15 cellular contexts compared by ENCODE assay signal in the genomic region with DNA sequence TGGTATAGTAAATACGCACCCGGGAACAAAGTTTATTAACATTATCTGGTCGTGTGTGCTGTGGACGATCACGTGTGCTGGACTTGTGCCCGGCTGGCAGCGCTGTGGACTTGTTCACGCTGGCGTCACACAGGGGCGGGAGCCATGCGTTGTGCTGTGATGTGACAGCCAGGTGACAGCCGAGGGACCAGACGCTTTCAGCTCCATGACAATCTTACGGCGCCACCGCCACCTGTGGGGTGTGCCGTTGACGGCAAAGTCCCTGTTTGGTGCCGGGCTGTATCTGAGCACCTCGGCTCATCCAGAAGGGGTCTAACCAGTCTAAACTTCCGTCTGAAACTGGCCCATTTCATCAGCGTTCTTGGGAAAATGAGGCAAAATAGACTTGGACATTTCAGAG. TPM values are rescaled to one million over a fixed set of nuclear protein-coding genes. Genes with fewer than 3 reads are reported as not detected.
DNase-seq lines count a peak whose midpoint lies in the region; ATAC-seq, FAIRE-seq and TF ChIP-seq lines count a peak whose summit lies in the region.
"Had no signal": no experiment of that assay in that cellular context is flagged by ENCODE, and none has a peak within 500 bp of the region (broad histone marks: within the 10 kb centered on the region; RNA-seq: fewer than 3 reads in every experiment).

No MANE protein-coding gene starts in this region.

- H2BK12ac ChIP-seq in neuronal stem cell (ENCODE audit: low read length) = peak overlapping the region; percentile 98

- no peaks in the 10 kb centered on the region for H3K79me1 ChIP-seq in neuronal stem cell (ENCODE audit: low read depth, low read length)

- peak overlapping the region in 5 of 10 donors; percentile 2 to 20 (median 10) for H3K4me3 ChIP-seq in heart right ventricle
- no peak overlapping the region for H3K4me3 ChIP-seq in neuronal stem cell (ENCODE audit: low read length in 2 of 2)
- H3K4me3 ChIP-seq: BLaER1 treated with 17β-estradiol and CSF1 and Interleukin-3, amounts not matched to agents 10 nM and 100 nM had no signal

- no peaks in the 10 kb centered on the region for H3K36me3 ChIP-seq in heart right ventricle
- H3K36me3 ChIP-seq in neuronal stem cell (replicated peaks in 1 of 2; ENCODE audit: control insufficient read depth in 2 of 2, insufficient read depth in 2 of 2, low read length in 2 of 2) = no peaks in the 10 kb centered on the region
- H3K36me3 ChIP-seq: BLaER1 treated with 17β-estradiol and CSF1 and Interleukin-3, amounts not matched to agents 10 nM and 100 nM had no signal

- H3K4me1 Mint-ChIP-seq in HFFc6 (ENCODE audit: low read depth) = peaks cover 8% of the 10 kb centered on the region
- H3K4me1 Mint-ChIP-seq: stimulated activated naive CD8-positive, alpha-beta T cell treated with anti-CD3 and anti-CD28 coated beads, Interleukin-15, amount 100 ng/mL, for 72 hours had no signal

- H2BK120ac ChIP-seq in neuronal stem cell (ENCODE audit: low read depth, low read length) = no peak overlapping the region

- ATAC-seq in heart right ventricle (peak; percentile 58 to 86 (median 74)), GM19455 (IDR thresholded peaks at IDR 0.05; ENCODE audit: unreplicated experiment) (no peak), HG03095 (IDR thresholded peaks at IDR 0.05; ENCODE audit: unreplicated experiment) (no peak)
- ATAC-seq: activated T-cell treated with anti-CD3 and anti-CD28 coated beads, Interleukin-2, amount 50 U/mL, for 4 hours; stimulated activated naive CD8-positive, alpha-beta T cell treated with anti-CD3 and anti-CD28 coated beads, Interleukin-15, amount 100 ng/mL, for 72 hours had no signal

- no peak overlapping the region for H3K4me3 Mint-ChIP-seq in HFFc6
- H3K4me3 Mint-ChIP-seq: activated T-cell treated with anti-CD3 and anti-CD28 coated beads, Interleukin-2, amount 50 U/mL, for 4 hours; immature natural killer cell; stimulated activated naive CD8-positive, alpha-beta T cell treated with anti-CD3 and anti-CD28 coated beads, Interleukin-15, amount 100 ng/mL, for 72 hours had no signal

- no peaks in the 10 kb centered on the region for H3K36me3 Mint-ChIP-seq in HFFc6 (ENCODE audit: low read depth)

- no peak for TF ChIP-seq POLR2A in H54 (IDR thresholded peaks at IDR 0.05; ENCODE audit: low read depth, low read length)

- no peak overlapping the region for H4K8ac ChIP-seq in neuronal stem cell (ENCODE audit: low read depth, low read length)

- H3K23ac ChIP-seq in neuronal stem cell (ENCODE audit: low read depth, low read length, poor library complexity) = peak overlapping the region; percentile 92

- TF ChIP-seq CTCF in D721Med (IDR thresholded peaks at IDR 0.05; ENCODE audit: insufficient read depth, missing control alignments) = peak; percentile 8
- no peak for TF ChIP-seq CTCF in heart right ventricle (IDR thresholded peaks at IDR 0.05)
- TF ChIP-seq CTCF in HFFc6 (IDR thresholded peaks at IDR 0.05) = no peak

- H3K4me2 ChIP-seq in neuronal stem cell (ENCODE audit: insufficient read depth, low read length, poor library complexity, severe bottlenecking) = no peak overlapping the region

- H3K27ac Mint-ChIP-seq in HFFc6 = no peak overlapping the region
- H3K27ac Mint-ChIP-seq: immature natural killer cell had no signal

- H3K27ac ChIP-seq in heart right ventricle (peak overlapping the region in 9 of 10 donors; percentile 12 to 81 (median 73)), neuronal stem cell (replicated peaks; ENCODE audit: low read length) (no peak overlapping the region)
- H3K27ac ChIP-seq: BLaER1 treated with 17β-estradiol and CSF1 and Interleukin-3, amounts not matched to agents 10 nM and 100 nM had no signal

- no peak overlapping the region for H3K14ac ChIP-seq in neuronal stem cell (ENCODE audit: low read length)

- 53 to 64% methylated on average over 22 of the region's 22 CpGs for WGBS in heart right ventricle, 2 donors
- whole genome bisulfite sequencing in neuronal stem cell (ENCODE audit: extremely low coverage in 2 of 2, insufficient read length in 2 of 2, insufficient replicate concordance in 1 of 2), 2 donors = no CpG with 5 or more reads among the region's 22 CpGs

- H3K4ac ChIP-seq in neuronal stem cell (ENCODE audit: low read length) = peak overlapping the region; percentile 78

- peaks cover 0 to 14% (median 0%) of the 10 kb centered on the region in 7 donors for H3K27me3 ChIP-seq in heart right ventricle
- H3K27me3 ChIP-seq in neuronal stem cell (ENCODE audit: control insufficient read depth in 3 of 3, insufficient read depth in 3 of 3, low read depth in 1 of 3, low read length in 3 of 3) = no peaks in the 10 kb centered on the region

- peak overlapping the region; percentile 82 for H2AFZ ChIP-seq in neuronal stem cell (ENCODE audit: low read length)

- peaks cover 26% of the 10 kb centered on the region for H3K27me3 Mint-ChIP-seq in HFFc6 (ENCODE audit: insufficient read depth)

- no peaks in the 10 kb centered on the region for H3K9me3 Mint-ChIP-seq in HFFc6
- H3K9me3 Mint-ChIP-seq: activated T-cell treated with anti-CD3 and anti-CD28 coated beads, Interleukin-2, amount 50 U/mL, for 4 hours; stimulated activated naive CD8-positive, alpha-beta T cell treated with anti-CD3 and anti-CD28 coated beads, Interleukin-15, amount 100 ng/mL, for 72 hours had no signal

- peak overlapping the region; percentile 63 for H3K9ac ChIP-seq in neuronal stem cell (ENCODE audit: low read depth, low read length, poor library complexity)
- H3K9ac ChIP-seq: BLaER1 treated with 17β-estradiol and CSF1 and Interleukin-3, amounts not matched to agents 10 nM and 100 nM had no signal

- FAIRE-seq in D721Med (lab: Jason Lieb, UNC) = no peak
- no peak for FAIRE-seq in H54 (lab: Jason Lieb, UNC)

- DNase-seq in D721Med (ENCODE audit: insufficient read length, low spot score) = no peak
- peak; percentile 73 for DNase-seq in NCI-H748 treated with DMSO at 0.1 percent for 48 hours (lab: John Stamatoyannopoulos, UW)
- peak; percentile 34 to 74 for DNase-seq in heart right ventricle
- DNase-seq in neuronal stem cell (ENCODE audit: low spot score) = no peak
- no peak for DNase-seq in H54 (ENCODE audit: insufficient read length, low spot score)
- no peak for DNase-seq in HFFc6
- DNase-seq: activated T-cell treated with anti-CD3 and anti-CD28 coated beads, Interleukin-2, amount 50 U/mL, for 4 hours; GOT3; immature natural killer cell; NCI-H446 treated with DMSO at 0.1 percent for 48 hours; stimulated activated naive CD8-positive, alpha-beta T cell treated with anti-CD3 and anti-CD28 coated beads, Interleukin-15, amount 100 ng/mL, for 72 hours; T-helper 2 cell had no signal

- H3K9me3 ChIP-seq in heart right ventricle (no peaks in the 10 kb centered on the region), neuronal stem cell (replicated peaks in 1 of 2; ENCODE audit: control insufficient read depth in 2 of 2, insufficient read depth in 1 of 2, low read depth in 1 of 2, low read length in 2 of 2) (no peaks in the 10 kb centered on the region)
- H3K9me3 ChIP-seq: BLaER1 treated with 17β-estradiol and CSF1 and Interleukin-3, amounts not matched to agents 10 nM and 100 nM had no signal

- intact Hi-C loops in heart right ventricle (cut with DNase I) = loop anchor here in 1 of 10 donors (2.0 kb wide), 1 partner anchor 25 kb away; the partner anchor contains the start of gene DLL1

- peak overlapping the region; percentile 75 for H4K91ac ChIP-seq in neuronal stem cell (ENCODE audit: low read depth, low read length, poor library complexity)

- H3K18ac ChIP-seq in neuronal stem cell (ENCODE audit: low read length) = peak overlapping the region; percentile 93

- H3K4me1 ChIP-seq in heart right ventricle = peaks cover 4 to 18% (median 13%) of the 10 kb centered on the region in 9 donors
- H3K4me1 ChIP-seq in neuronal stem cell (ENCODE audit: control insufficient read depth in 2 of 2, insufficient read depth in 1 of 2, low read depth in 1 of 2, low read length in 2 of 2) = peaks cover 26 to 33% of the 10 kb centered on the region in 2 donors

- peak overlapping the region; percentile 94 for H2BK15ac ChIP-seq in neuronal stem cell (ENCODE audit: low read length)

- H2BK5ac ChIP-seq in neuronal stem cell (ENCODE audit: low read length) = no peak overlapping the region

- peak overlapping the region; percentile 85 for H2AK5ac ChIP-seq in neuronal stem cell (ENCODE audit: low read depth, low read length)

RNA-seq across cellular contexts. Expression of gene DLL1, which starts 25.2 kb away (rescaled TPM):
- total RNA-seq in heart right ventricle = 10 to 100 TPM in 4 of 10 donors, 1 to 10 TPM in 6; 5.4 to 22.0 (median 8.7) TPM
- 10 to 100 TPM in 1 of 2 donors, 1 to 10 TPM in 1; 2.6 to 27.2 TPM for polyA plus RNA-seq in heart right ventricle
- 66.9 TPM for polyA plus RNA-seq in neuronal stem cell (2013, experiment 1 of 2)
- polyA plus RNA-seq in neuronal stem cell (2013, experiment 2 of 2) = 67.5 TPM
- under 1 TPM; 0.26 to 0.83 (median 0.36) TPM for total RNA-seq in HFFc6 (2021; fragmentation: NEBNext Ultra II Directional; extraction: Animal tissue kit (Norgen Biotek cat#: 25700))

RNA-seq across cellular contexts. Expression of gene FAM120B, which starts 40.9 kb away (rescaled TPM):
- total RNA-seq in heart right ventricle = 10 to 100 TPM; 16.0 to 31.0 (median 25.4) TPM
- polyA plus RNA-seq in heart right ventricle = 1 to 10 TPM; 7.7 to 9.9 TPM
- 18.0 TPM for polyA plus RNA-seq in neuronal stem cell (2013, experiment 1 of 2)
- polyA plus RNA-seq in neuronal stem cell (2013, experiment 2 of 2) = 17.8 TPM
- total RNA-seq in HFFc6 (2021; fragmentation: NEBNext Ultra II Directional; extraction: Animal tissue kit (Norgen Biotek cat#: 25700)) = 10 to 100 TPM; 33.3 to 36.6 (median 35.4) TPM

Comparison
In these comparisons a context has a peak if more than half of its experiments do, and no peak if none do; other contexts are left out.
1. DNase-seq: peak in NCI-H748 treated with DMSO at 0.1 percent for 48 hours (single experiment) and heart right ventricle (2 of 2); none in D721Med (single experiment), neuronal stem cell (single experiment), H54 (single experiment) and HFFc6 (single experiment).
2. ATAC-seq: peak in heart right ventricle (8 of 8); none in GM19455 (single experiment) and HG03095 (single experiment).